In genomic region chr16:81385031-81385756, GRCh38 we compare ENCODE assay signal across 29 cellular contexts. TPM values are rescaled to one million over a fixed set of nuclear protein-coding genes. Genes with fewer than 3 reads are reported as not detected.
DNase-seq lines count a peak whose midpoint lies in the region; ATAC-seq and TF ChIP-seq lines count a peak whose summit lies in the region.
"Had no signal": no experiment of that assay in that cellular context is flagged by ENCODE, and none has a peak within 500 bp of the region (broad histone marks: within the 10 kb centered on the region; RNA-seq: fewer than 3 reads in every experiment).

No MANE protein-coding gene starts in this region.

- ATAC-seq in right cardiac atrium (peak in 1 of 2 donors; percentile 84), left cardiac atrium (no peak), gastroesophageal sphincter (no peak), GM21737 (IDR thresholded peaks at IDR 0.05; ENCODE audit: unreplicated experiment) (no peak)
- ATAC-seq: activated CD8-positive, alpha-beta T cell treated with anti-CD3 and anti-CD28 coated beads, Interleukin-2, amount 10 ng/mL, durations not matched to agents 7 days and 5 days; GM12878; stimulated activated naive CD8-positive, alpha-beta T cell treated with anti-CD3 and anti-CD28 coated beads, Interleukin-15, Interleukin-2, amounts not matched to agents 100 U/mL and 50 U/mL, for 24 hours had no signal

- no peak overlapping the region for H4K8ac ChIP-seq in neuronal stem cell (ENCODE audit: low read depth, low read length)

- H3K18ac ChIP-seq in neuronal stem cell (ENCODE audit: low read length): no peak overlapping the region

- no peak overlapping the region for H2AFZ ChIP-seq in neuronal stem cell (ENCODE audit: low read length)

- TF ChIP-seq POLR2A in gastroesophageal sphincter (IDR thresholded peaks at IDR 0.05): no peak
- no peak for TF ChIP-seq POLR2A in sigmoid colon (IDR thresholded peaks at IDR 0.05)
- no peak for TF ChIP-seq POLR2A in vagina (IDR thresholded peaks at IDR 0.05)

- H3K9me3 ChIP-seq in right cardiac atrium (ENCODE audit: control insufficient read depth, low read length) (no peaks in the 10 kb centered on the region), gastroesophageal sphincter (no peaks in the 10 kb centered on the region), sigmoid colon (no peaks in the 10 kb centered on the region), vagina (no peaks in the 10 kb centered on the region), neuronal stem cell (replicated peaks in 1 of 2; ENCODE audit: control insufficient read depth in 2 of 2, insufficient read depth in 1 of 2, low read depth in 1 of 2, low read length in 2 of 2) (no peaks in the 10 kb centered on the region)
- H3K9me3 ChIP-seq: spleen, upper lobe of left lung had no signal

- no peak overlapping the region for H3K4ac ChIP-seq in neuronal stem cell (ENCODE audit: low read length)

- no peaks in the 10 kb centered on the region for H3K27me3 ChIP-seq in right cardiac atrium (ENCODE audit: control insufficient read depth, insufficient read depth)
- H3K27me3 ChIP-seq in gastroesophageal sphincter: no peaks in the 10 kb centered on the region
- H3K27me3 ChIP-seq in sigmoid colon: no peaks in the 10 kb centered on the region
- H3K27me3 ChIP-seq in vagina: no peaks in the 10 kb centered on the region
- H3K27me3 ChIP-seq in neuronal stem cell (ENCODE audit: control insufficient read depth in 3 of 3, insufficient read depth in 3 of 3, low read depth in 1 of 3, low read length in 3 of 3): no peaks in the 10 kb centered on the region
- H3K27me3 ChIP-seq: spleen, upper lobe of left lung had no signal

- DNase-seq in right cardiac atrium (no peak), left cardiac atrium (no peak), sigmoid colon (no peak), vagina (ENCODE audit: extremely low spot score in 2 of 2) (no peak), neuronal stem cell (ENCODE audit: low spot score) (no peak), activated gamma-delta T cell treated with Interleukin-2 at 50 U/mL for 16 hours (no peak)
- DNase-seq: activated CD4-positive, CD25-positive, alpha-beta regulatory T cell treated with anti-CD3 and anti-CD28 coated beads, Interleukin-2, amount 50 U/mL, for 72 hours; activated CD8-positive, alpha-beta T cell treated with anti-CD3 and anti-CD28 coated beads, Interleukin-2, amount 10 ng/mL, durations not matched to agents 7 days and 5 days; activated naive CD4-positive, alpha-beta T cell; amniotic stem cell; COR-L47; DND-41; erythroblast; KBM-7; kidney glomerular epithelial cell; midbrain; NCI-H146; NCI-H748 treated with DMSO at 0.1 percent for 48 hours; nephron progenitor cell; OCI-M1; posterior cingulate gyrus; SHP77 treated with DMSO at 0.1 percent for 48 hours; spleen; stimulated activated CD4-positive, alpha-beta T cell treated with anti-CD3 and anti-CD28 coated beads, Interleukin-4, amount 100 ng/mL, for 24 hours; stimulated activated naive CD8-positive, alpha-beta T cell treated with anti-CD3 and anti-CD28 coated beads, Interleukin-15, Interleukin-2, amounts not matched to agents 100 U/mL and 50 U/mL, for 24 hours; upper lobe of left lung had no signal

- no peak overlapping the region for H4K91ac ChIP-seq in neuronal stem cell (ENCODE audit: low read depth, low read length, poor library complexity)

- H2BK5ac ChIP-seq in neuronal stem cell (ENCODE audit: low read length): no peak overlapping the region

- H3K4me3 ChIP-seq in right cardiac atrium (ENCODE audit: low read length) (no peak overlapping the region), gastroesophageal sphincter (no peak overlapping the region), sigmoid colon (no peak overlapping the region), vagina (no peak overlapping the region), neuronal stem cell (ENCODE audit: low read length in 2 of 2) (no peak overlapping the region)
- H3K4me3 ChIP-seq: GM12878, spleen, upper lobe of left lung had no signal

- intact Hi-C loops in right cardiac atrium (cut with DNase I) (no loop called here), left cardiac atrium (cut with DNase I) (no loop called here), sigmoid colon (cut with DNase I) (no loop called here), vagina (cut with DNase I) (no loop called here)

- peaks cover 2% of the 10 kb centered on the region for H3K79me1 ChIP-seq in neuronal stem cell (ENCODE audit: low read depth, low read length)

- H2BK12ac ChIP-seq in neuronal stem cell (ENCODE audit: low read length): no peak overlapping the region

- no peak overlapping the region for H3K23ac ChIP-seq in neuronal stem cell (ENCODE audit: low read depth, low read length, poor library complexity)

- no peak overlapping the region for H3K14ac ChIP-seq in neuronal stem cell (ENCODE audit: low read length)

- H3K4me1 ChIP-seq in right cardiac atrium (ENCODE audit: control insufficient read depth, insufficient read depth, low read length): peaks cover 2% of the 10 kb centered on the region
- peaks cover 8 to 43% (median 9%) of the 10 kb centered on the region in 3 donors for H3K4me1 ChIP-seq in gastroesophageal sphincter
- H3K4me1 ChIP-seq in sigmoid colon: peaks cover 0 to 24% (median 21%) of the 10 kb centered on the region in 4 donors
- H3K4me1 ChIP-seq in vagina: peaks cover 22% of the 10 kb centered on the region
- peaks cover 12 to 20% of the 10 kb centered on the region in 2 donors for H3K4me1 ChIP-seq in neuronal stem cell (ENCODE audit: control insufficient read depth in 2 of 2, insufficient read depth in 1 of 2, low read depth in 1 of 2, low read length in 2 of 2)
- H3K4me1 ChIP-seq: spleen had no signal

- H3K27ac ChIP-seq in right cardiac atrium (ENCODE audit: low read length) (peak overlapping the region; percentile 49), gastroesophageal sphincter (peak overlapping the region; percentile 79 to 92 (median 82)), sigmoid colon (peak overlapping the region; percentile 45 to 79 (median 75)), vagina (peak overlapping the region; percentile 48), neuronal stem cell (replicated peaks; ENCODE audit: low read length) (no peak overlapping the region)

- H2BK15ac ChIP-seq in neuronal stem cell (ENCODE audit: low read length): no peak overlapping the region

- H3K9ac ChIP-seq in neuronal stem cell (ENCODE audit: low read depth, low read length, poor library complexity): no peak overlapping the region

- H3K4me2 ChIP-seq in neuronal stem cell (ENCODE audit: insufficient read depth, low read length, poor library complexity, severe bottlenecking): no peak overlapping the region

- H3K36me3 ChIP-seq in gastroesophageal sphincter (peaks cover 0 to 38% of the 10 kb centered on the region in 2 donors), sigmoid colon (peaks cover 0 to 7% (median 0%) of the 10 kb centered on the region in 4 donors), vagina (peaks cover 0 to 5% of the 10 kb centered on the region in 2 donors), neuronal stem cell (replicated peaks in 1 of 2; ENCODE audit: control insufficient read depth in 2 of 2, insufficient read depth in 2 of 2, low read length in 2 of 2) (peaks cover 2 to 22% of the 10 kb centered on the region in 2 donors)

- no peak overlapping the region for H2BK120ac ChIP-seq in neuronal stem cell (ENCODE audit: low read depth, low read length)

- no peak for TF ChIP-seq EP300 in gastroesophageal sphincter (IDR thresholded peaks at IDR 0.05)
- no peak for TF ChIP-seq EP300 in sigmoid colon (IDR thresholded peaks at IDR 0.05)

- WGBS in right cardiac atrium: 82% methylated on average over 4 of the region's 4 CpGs
- WGBS in gastroesophageal sphincter (ENCODE audit: low coverage in 1 of 2), 2 donors: 87 to 93% methylated on average over 3 to 4 of the region's 4 CpGs
- WGBS in sigmoid colon, 2 donors: 96 to 97% methylated on average over 4 of the region's 4 CpGs
- no CpG with 5 or more reads among the region's 4 CpGs for whole genome bisulfite sequencing in neuronal stem cell (ENCODE audit: extremely low coverage in 2 of 2, insufficient read length in 2 of 2, insufficient replicate concordance in 1 of 2), 2 donors

- TF ChIP-seq CTCF in gastroesophageal sphincter (IDR thresholded peaks at IDR 0.05) (no peak), sigmoid colon (IDR thresholded peaks at IDR 0.05) (no peak), vagina (IDR thresholded peaks at IDR 0.05) (no peak)

- H2AK5ac ChIP-seq in neuronal stem cell (ENCODE audit: low read depth, low read length): no peak overlapping the region

RNA-seq across cellular contexts. Expression of gene CMIP, which starts 59.4 kb away (rescaled TPM):
- total RNA-seq in right cardiac atrium (10 to 100 TPM; 15.8 to 29.0 (median 21.3) TPM), left cardiac atrium (10 to 100 TPM; 18.1 to 34.9 TPM), gastroesophageal sphincter (10 to 100 TPM; 13.4 to 24.0 (median 19.2) TPM), sigmoid colon (10 to 100 TPM; 11.0 to 30.3 (median 15.9) TPM), vagina (66.3 TPM)
- polyA plus RNA-seq in right cardiac atrium (9.0 TPM), sigmoid colon (10 to 100 TPM; 20.4 to 60.3 (median 40.7) TPM)
- 29.4 TPM for polyA plus RNA-seq in neuronal stem cell (2013, experiment 1 of 2)
- polyA plus RNA-seq in neuronal stem cell (2013, experiment 2 of 2): 31.2 TPM
